Comparison of ENCODE assay signal across 8 cellular contexts in genomic region chr19:45863840-45864628, GRCh38. TPM values are rescaled to one million over a fixed set of nuclear protein-coding genes. Genes with fewer than 3 reads are reported as not detected.
DNase-seq lines count a peak whose midpoint lies in the region; ATAC-seq and TF ChIP-seq lines count a peak whose summit lies in the region.

TSS of gene FOXA3 (plus strand) at chr19:45864326. CDS start at chr19:45864457, 131 bp downstream.

- H3K36me3 ChIP-seq in effector memory CD4-positive, alpha-beta T cell (ENCODE audit: control insufficient read depth, insufficient read depth, low read length), result no peaks in the 10 kb centered on the region
- H3K36me3 ChIP-seq in mucosa of descending colon (ENCODE audit: low read depth), result no peaks in the 10 kb centered on the region
- H3K36me3 ChIP-seq in testis (ENCODE audit: low read depth, missing control alignments), result no peaks in the 10 kb centered on the region

- peak within 1 kb of the TSS; percentile 91 for H3K4me3 ChIP-seq in effector memory CD4-positive, alpha-beta T cell (ENCODE audit: insufficient read depth, low read depth, low read length, poor library complexity, severe bottlenecking)
- peak within 1 kb of the TSS; percentile 81 for H3K4me3 ChIP-seq in mucosa of descending colon
- peak within 1 kb of the TSS; percentile 85 to 86 for H3K4me3 ChIP-seq in testis

- DNase-seq in NCI-H524 (lab: John Stamatoyannopoulos, UW) (peak; percentile 23 to 59), NCI-H524 treated with DMSO at 0.1 percent for 48 hours (lab: John Stamatoyannopoulos, UW) (no peak), LHCN-M2 (ENCODE audit: low read depth) (peak; percentile 63), mucosa of descending colon (peak; percentile 74 to 90 (median 84)), testis (no peak)
- peak; percentile 41 to 45 for DNase-seq in activated CD4-positive, alpha-beta T cell treated with anti-CD3 and anti-CD28 coated beads for 4 hours
- peak; percentile 37 to 41 (median 39) for DNase-seq in effector memory CD4-positive, alpha-beta T cell

- TF ChIP-seq POLR2A in testis (IDR thresholded peaks at IDR 0.05), result no peak

- intact Hi-C loops in mucosa of descending colon (cut with DNase I, micrococcal nuclease), result no loop called here
- intact Hi-C loops in testis (cut with DNase I; ENCODE audit: low total_unique reads), result no loop called here

- H3K27me3 ChIP-seq in effector memory CD4-positive, alpha-beta T cell (replicated peaks; ENCODE audit: control insufficient read depth, insufficient read depth, low read length, poor library complexity, severe bottlenecking), result no peaks in the 10 kb centered on the region
- H3K27me3 ChIP-seq in testis, result no peaks in the 10 kb centered on the region

- H3K27ac ChIP-seq in effector memory CD4-positive, alpha-beta T cell (ENCODE audit: insufficient read depth, low read length, poor library complexity, severe bottlenecking), result no peak within 1 kb of the TSS
- no peak within 1 kb of the TSS for H3K27ac ChIP-seq in testis

- 5 to 6% methylated on average over 19 to 47 of the region's 71 CpGs for WGBS in testis, 2 donors

- peak; percentile 76 for ATAC-seq in mucosa of descending colon
- ATAC-seq in HG03025 (IDR thresholded peaks at IDR 0.05; ENCODE audit: low FRiP score, unreplicated experiment), result no peak

- TF ChIP-seq CTCF in mucosa of descending colon (IDR thresholded peaks at IDR 0.05) (peak; percentile 80), testis (IDR thresholded peaks at IDR 0.05) (peak in 2 of 3 experiments; percentile 9 to 36)

- H3K9me3 ChIP-seq in effector memory CD4-positive, alpha-beta T cell (ENCODE audit: control insufficient read depth, low read length), result no peaks in the 10 kb centered on the region
- H3K9me3 ChIP-seq in mucosa of descending colon (no peaks in the 10 kb centered on the region), testis (no peaks in the 10 kb centered on the region)

- peaks cover 19% of the 10 kb centered on the region for H3K4me1 ChIP-seq in effector memory CD4-positive, alpha-beta T cell (ENCODE audit: control insufficient read depth, insufficient read depth, low read length, poor library complexity, severe bottlenecking)
- H3K4me1 ChIP-seq in mucosa of descending colon (ENCODE audit: low read depth), result peaks cover 23% of the 10 kb centered on the region
- peaks cover 14% of the 10 kb centered on the region for H3K4me1 ChIP-seq in testis

RNA-seq across cellular contexts. Expression of gene FOXA3, which starts in this region (rescaled TPM):
- total RNA-seq in LHCN-M2 (2014; rRNA removed) (not detected in 2 replicates), mucosa of descending colon (10 to 100 TPM; 14.1 to 33.7 (median 32.9) TPM), testis (1 to 10 TPM; 1.5 to 1.7 TPM)
- polyA plus RNA-seq in LHCN-M2 (2012), result not detected
- 1.7 TPM for polyA plus RNA-seq in testis (ENCODE audit: insufficient read depth, low read depth, low replicate concordance)

Comparison
In these comparisons a context has a peak if more than half of its experiments do, and no peak if none do; other contexts are left out.
1. RNA of gene FOXA3 (total RNA-seq): 14.1 to 33.7 TPM in mucosa of descending colon; 1.5 to 1.7 TPM in testis and not detected in LHCN-M2; every median in the first group is over 4 times any median in the second.
2. DNase-seq: peak in NCI-H524 (2 of 2), activated CD4-positive, alpha-beta T cell treated with anti-CD3 and anti-CD28 coated beads for 4 hours (2 of 2), effector memory CD4-positive, alpha-beta T cell (3 of 3) and mucosa of descending colon (3 of 3); none in NCI-H524 treated with DMSO at 0.1 percent for 48 hours (single experiment) and testis (single experiment).
3. Peak in DNase-seq in LHCN-M2; RNA of the gene not detected or under 1 TPM.
4. Peak in every context shown above with its lines, with median percentiles within 50 percentile points of each other: H3K4me3 ChIP-seq.